8 cellular contexts compared by ENCODE assay signal in the genomic region with DNA sequence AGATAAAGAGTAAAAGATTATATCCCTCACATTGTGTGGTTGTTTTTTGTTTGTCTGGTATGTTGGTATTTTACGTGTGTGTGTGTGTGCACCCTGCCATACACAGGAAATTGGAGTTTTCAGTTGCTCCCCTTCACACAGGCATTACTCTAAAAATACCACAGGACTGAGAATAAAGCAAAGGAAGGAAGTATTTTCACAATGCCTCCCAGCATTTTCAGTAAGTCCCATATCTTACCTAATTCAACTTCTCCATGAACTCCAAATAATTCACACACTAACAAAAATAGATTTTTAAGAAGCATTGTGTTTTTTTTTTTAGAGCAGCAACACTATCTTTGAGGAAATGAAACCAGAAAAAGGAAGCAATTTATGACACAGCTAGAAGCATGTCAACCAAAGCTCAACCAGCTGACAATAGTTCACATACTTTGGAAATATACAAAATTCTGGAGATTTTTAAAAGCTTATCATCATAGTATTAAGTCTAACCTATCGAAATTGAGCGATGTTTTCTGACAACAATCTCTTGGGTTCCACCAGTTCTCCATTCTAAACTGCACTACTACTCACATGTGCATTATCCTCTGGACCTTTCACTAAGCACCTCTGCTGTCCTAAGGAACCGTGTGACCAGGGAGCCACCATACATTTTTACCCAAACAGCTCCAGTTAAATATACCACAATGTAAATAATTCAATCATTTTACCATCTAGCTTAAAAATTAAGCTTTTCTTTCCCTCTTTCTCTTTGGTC. TPM values are rescaled to one million over a fixed set of nuclear protein-coding genes. Genes with fewer than 3 reads are reported as not detected.
DNase-seq lines count a peak whose midpoint lies in the region; ATAC-seq and TF ChIP-seq lines count a peak whose summit lies in the region.

No MANE protein-coding gene starts in this region.

- H3K4me1 ChIP-seq in right lobe of liver: peaks cover 0 to 31% (median 3%) of the 10 kb centered on the region in 4 donors

- H3K36me3 Mint-ChIP-seq in activated CD8-positive, alpha-beta T cell treated with anti-CD3 and anti-CD28 coated beads, Interleukin-2, amount 10 ng/mL, durations not matched to agents 7 days and 5 days (ENCODE audit: low read depth): peaks cover 26% of the 10 kb centered on the region

- ATAC-seq in GM18909 (IDR thresholded peaks at IDR 0.05; ENCODE audit: poor library complexity, unreplicated experiment) (peak; percentile 48), HG03460 (IDR thresholded peaks at IDR 0.05; ENCODE audit: unreplicated experiment) (peak; percentile 41), right lobe of liver (peak in 1 of 4 donors; percentile 21), left colon (no peak)
- peak; percentile 14 for ATAC-seq in activated CD8-positive, alpha-beta T cell treated with anti-CD3 and anti-CD28 coated beads, Interleukin-2, amount 10 ng/mL, durations not matched to agents 7 days and 5 days

- no peak for TF ChIP-seq CTCF in right lobe of liver (IDR thresholded peaks at IDR 0.05)

- H3K36me3 ChIP-seq in right lobe of liver: no peaks in the 10 kb centered on the region

- H3K4me3 Mint-ChIP-seq in activated CD8-positive, alpha-beta T cell treated with anti-CD3 and anti-CD28 coated beads, Interleukin-2, amount 10 ng/mL, durations not matched to agents 7 days and 5 days: peak overlapping the region; percentile 98

- H3K27ac ChIP-seq in right lobe of liver: peak overlapping the region in 2 of 3 donors; percentile 98 to 99

- intact Hi-C loops in right lobe of liver (cut with DNase I): no loop called here
- intact Hi-C loops in left colon (cut with DNase I, micrococcal nuclease): no loop called here

- CTCF ChIA-PET in activated CD8-positive, alpha-beta T cell treated with anti-CD3 and anti-CD28 coated beads, Interleukin-2, amount 10 ng/mL, durations not matched to agents 7 days and 5 days (lab: Charles Lee): interaction anchor here (1.1 to 9.8 kb wide), 8 partner anchors 9 to 270 kb away, joined by 3 to 135 read pairs (median 6); partner anchors contain the start of gene PNRC1

- DNase-seq in AML-193 (lab: John Stamatoyannopoulos, UW): peak; percentile 83 to 87
- DNase-seq in activated CD8-positive, alpha-beta T cell treated with anti-CD3 and anti-CD28 coated beads, Interleukin-2, amount 10 ng/mL, durations not matched to agents 7 days and 5 days: no peak
- no peak for DNase-seq in right lobe of liver
- no peak for DNase-seq in DMS 273 (lab: John Stamatoyannopoulos, UW; ENCODE audit: unreplicated experiment)
- DNase-seq in NK-92 (lab: John Stamatoyannopoulos, UW; ENCODE audit: unreplicated experiment): no peak
- DNase-seq in left colon: no peak

- H3K27me3 Mint-ChIP-seq in activated CD8-positive, alpha-beta T cell treated with anti-CD3 and anti-CD28 coated beads, Interleukin-2, amount 10 ng/mL, durations not matched to agents 7 days and 5 days (ENCODE audit: low read depth): no peaks in the 10 kb centered on the region

- H3K4me3 ChIP-seq in right lobe of liver: peak overlapping the region in 1 of 3 donors; percentile 93

- WGBS in right lobe of liver (ENCODE audit: insufficient coverage, low coverage, low lambda C conversion rate, missing lambda C conversion rate): 43% methylated on average over 4 of the region's 4 CpGs

- H3K27me3 ChIP-seq in right lobe of liver: no peaks in the 10 kb centered on the region

- H3K9me3 ChIP-seq in right lobe of liver: no peaks in the 10 kb centered on the region

- POLR2A ChIA-PET in activated CD8-positive, alpha-beta T cell treated with anti-CD3 and anti-CD28 coated beads, Interleukin-2, amount 10 ng/mL, durations not matched to agents 7 days and 5 days (lab: Charles Lee): interaction anchor here (0.8 to 3.8 kb wide), 8 partner anchors 8 to 636 kb away, joined by 3 to 35 read pairs (median 4); partner anchors contain the start of genes CASP8AP2, LYRM2, PM20D2 and PNRC1

- peak; percentile 9 for TF ChIP-seq POLR2A in right lobe of liver (IDR thresholded peaks at IDR 0.05)

- H3K27ac Mint-ChIP-seq in activated CD8-positive, alpha-beta T cell treated with anti-CD3 and anti-CD28 coated beads, Interleukin-2, amount 10 ng/mL, durations not matched to agents 7 days and 5 days: peak overlapping the region; percentile 91

- H3K9me3 Mint-ChIP-seq in activated CD8-positive, alpha-beta T cell treated with anti-CD3 and anti-CD28 coated beads, Interleukin-2, amount 10 ng/mL, durations not matched to agents 7 days and 5 days (ENCODE audit: insufficient read depth): no peaks in the 10 kb centered on the region

- peaks cover 63% of the 10 kb centered on the region for H3K4me1 Mint-ChIP-seq in activated CD8-positive, alpha-beta T cell treated with anti-CD3 and anti-CD28 coated beads, Interleukin-2, amount 10 ng/mL, durations not matched to agents 7 days and 5 days (ENCODE audit: low read depth)

RNA-seq across cellular contexts. Expression of gene UBE2J1, which starts 2.1 kb away (rescaled TPM):
- total RNA-seq in activated CD8-positive, alpha-beta T cell treated with anti-CD3 and anti-CD28 coated beads, Interleukin-2, amount 10 ng/mL, durations not matched to agents 7 days and 5 days: 10 to 100 TPM; 30.1 to 30.3 TPM
- total RNA-seq in right lobe of liver: 10 to 100 TPM; 14.9 to 22.3 (median 19.7) TPM
- 10 to 100 TPM; 49.4 to 58.5 TPM for total RNA-seq in left colon

RNA-seq across cellular contexts. Expression of gene GABRR2, which starts 35.4 kb away (rescaled TPM):
- total RNA-seq in activated CD8-positive, alpha-beta T cell treated with anti-CD3 and anti-CD28 coated beads, Interleukin-2, amount 10 ng/mL, durations not matched to agents 7 days and 5 days: under 1 TPM; 0.18 to 0.42 TPM
- 1 to 10 TPM in 1 of 6 experiments, under 1 TPM in 5; 0.20 to 1.2 (median 0.56) TPM for total RNA-seq in right lobe of liver
- under 1 TPM; 0.55 to 0.75 TPM for total RNA-seq in left colon

Comparison
In these comparisons a context has a peak if more than half of its experiments do, and no peak if none do; other contexts are left out.
1. DNase-seq: peak in AML-193 (2 of 2); none in activated CD8-positive, alpha-beta T cell treated with anti-CD3 and anti-CD28 coated beads, Interleukin-2, amount 10 ng/mL, durations not matched to agents 7 days and 5 days (single experiment), right lobe of liver (0 of 3), DMS 273 (single experiment), NK-92 (single experiment) and left colon (0 of 2).